1 cellular context compared by ENCODE assay signal in the genomic region with DNA sequence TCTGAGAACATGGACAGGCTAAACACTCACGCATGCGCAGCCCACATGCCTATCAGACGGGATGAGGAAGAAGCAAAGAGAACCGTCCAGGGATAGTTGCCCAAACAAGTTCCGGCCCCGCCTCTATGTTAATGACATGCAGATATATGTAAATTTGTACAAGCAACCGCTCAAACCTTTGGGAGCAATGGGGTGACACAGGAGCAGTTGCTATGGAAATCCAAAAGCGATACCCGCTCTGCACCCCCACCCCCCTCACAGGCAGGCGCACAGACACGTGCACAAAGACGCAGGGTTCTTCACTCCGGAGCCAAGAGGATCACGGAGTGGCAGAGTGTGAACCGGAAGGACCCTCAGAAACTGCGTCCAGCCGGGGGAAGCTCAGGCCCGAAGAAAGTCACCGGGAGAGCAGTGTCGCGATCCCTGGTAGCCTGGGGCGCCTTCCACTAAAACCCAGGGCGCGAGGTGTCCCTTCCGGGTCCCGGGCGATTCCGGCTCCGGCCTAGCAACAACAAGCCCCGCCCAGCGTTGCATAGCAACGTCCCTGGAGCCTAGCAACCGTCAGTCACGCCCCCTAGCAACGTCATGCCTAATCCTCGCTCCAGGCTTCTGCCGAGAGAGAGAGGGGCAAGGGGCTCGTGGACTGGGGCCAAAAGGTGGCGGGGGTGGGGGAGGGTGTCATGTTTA.
TF ChIP-seq lines count a peak whose summit lies in the region.

No MANE protein-coding gene starts in this region.

TF ChIP-seq in GM12878, 131 proteins besides CTCF, POLR2A, EP300 and RAD21 (continued from another document and continues in another):
- TF ChIP-seq ZZZ3 (IDR thresholded peaks at IDR 0.05; ENCODE audit: control insufficient read depth, insufficient read length, low read depth) = no peak
- TF ChIP-seq, protein P1, sequence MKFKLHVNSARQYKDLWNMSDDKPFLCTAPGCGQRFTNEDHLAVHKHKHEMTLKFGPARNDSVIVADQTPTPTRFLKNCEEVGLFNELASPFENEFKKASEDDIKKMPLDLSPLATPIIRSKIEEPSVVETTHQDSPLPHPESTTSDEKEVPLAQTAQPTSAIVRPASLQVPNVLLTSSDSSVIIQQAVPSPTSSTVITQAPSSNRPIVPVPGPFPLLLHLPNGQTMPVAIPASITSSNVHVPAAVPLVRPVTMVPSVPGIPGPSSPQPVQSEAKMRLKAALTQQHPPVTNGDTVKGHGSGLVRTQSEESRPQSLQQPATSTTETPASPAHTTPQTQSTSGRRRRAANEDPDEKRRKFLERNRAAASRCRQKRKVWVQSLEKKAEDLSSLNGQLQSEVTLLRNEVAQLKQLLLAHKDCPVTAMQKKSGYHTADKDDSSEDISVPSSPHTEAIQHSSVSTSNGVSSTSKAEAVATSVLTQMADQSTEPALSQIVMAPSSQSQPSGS (IDR thresholded peaks at IDR 0.05; ENCODE audit: low read length) = no peak
- no peak for TF ChIP-seq CBX5 (IDR thresholded peaks at IDR 0.05; ENCODE audit: low read depth)
- TF ChIP-seq NFYA (IDR thresholded peaks at IDR 0.05; ENCODE audit: borderline replicate concordance, low read depth, low read length) = no peak
- TF ChIP-seq MTA2 (IDR thresholded peaks at IDR 0.05; ENCODE audit: low read depth) = no peak; the same call in 1 of the 2 replicates
- peak; percentile 63 for TF ChIP-seq GATAD2B (conservative IDR thresholded peaks at IDR 0.05; ENCODE audit: low read depth)
- no peak for TF ChIP-seq NR2F1 (conservative IDR thresholded peaks at IDR 0.05)
- no peak for TF ChIP-seq NR2C1 (IDR thresholded peaks at IDR 0.05)
- 0 out of 2 replicates have a peak, but pooled peaks have one; percentile 11 for TF ChIP-seq RAD51 (IDR thresholded peaks at IDR 0.05)
- no peak for TF ChIP-seq MTA3 (IDR thresholded peaks at IDR 0.05; ENCODE audit: borderline replicate concordance, low read length)
- TF ChIP-seq POLR2AphosphoS5 (IDR thresholded peaks at IDR 0.05; ENCODE audit: low read length) = peak; percentile 88
- TF ChIP-seq SP1 (IDR thresholded peaks at IDR 0.05; ENCODE audit: low read depth, low read length) = peak; percentile 43
- TF ChIP-seq BHLHE40 (IDR thresholded peaks at IDR 0.05; ENCODE audit: borderline replicate concordance in 1 of 2, low read depth in 2 of 2, low read length in 1 of 2) = peak; percentile 80 to 90
- TF ChIP-seq IKZF1 (conservative IDR thresholded peaks at IDR 0.05) = 0 out of 2 replicates have a peak, but pooled peaks have one; percentile 62
- peak; percentile 67 for TF ChIP-seq SIN3A (IDR thresholded peaks at IDR 0.05; ENCODE audit: low read depth, low read length)
- TF ChIP-seq STAT1 (conservative IDR thresholded peaks at IDR 0.05) = peak; percentile 62; the same call in 1 of the 2 replicates
- TF ChIP-seq HDAC2 (IDR thresholded peaks at IDR 0.05) = no peak
- no peak for TF ChIP-seq CHD1 (IDR thresholded peaks at IDR 0.05; ENCODE audit: low read depth, low read length)
- no peak for TF ChIP-seq TAF1 (IDR thresholded peaks at IDR 0.05; ENCODE audit: borderline replicate concordance, low read depth, low read length)
- no peak; the same call in none of the 2 replicates for TF ChIP-seq NBN (IDR thresholded peaks at IDR 0.05)
- TF ChIP-seq, protein P2, sequence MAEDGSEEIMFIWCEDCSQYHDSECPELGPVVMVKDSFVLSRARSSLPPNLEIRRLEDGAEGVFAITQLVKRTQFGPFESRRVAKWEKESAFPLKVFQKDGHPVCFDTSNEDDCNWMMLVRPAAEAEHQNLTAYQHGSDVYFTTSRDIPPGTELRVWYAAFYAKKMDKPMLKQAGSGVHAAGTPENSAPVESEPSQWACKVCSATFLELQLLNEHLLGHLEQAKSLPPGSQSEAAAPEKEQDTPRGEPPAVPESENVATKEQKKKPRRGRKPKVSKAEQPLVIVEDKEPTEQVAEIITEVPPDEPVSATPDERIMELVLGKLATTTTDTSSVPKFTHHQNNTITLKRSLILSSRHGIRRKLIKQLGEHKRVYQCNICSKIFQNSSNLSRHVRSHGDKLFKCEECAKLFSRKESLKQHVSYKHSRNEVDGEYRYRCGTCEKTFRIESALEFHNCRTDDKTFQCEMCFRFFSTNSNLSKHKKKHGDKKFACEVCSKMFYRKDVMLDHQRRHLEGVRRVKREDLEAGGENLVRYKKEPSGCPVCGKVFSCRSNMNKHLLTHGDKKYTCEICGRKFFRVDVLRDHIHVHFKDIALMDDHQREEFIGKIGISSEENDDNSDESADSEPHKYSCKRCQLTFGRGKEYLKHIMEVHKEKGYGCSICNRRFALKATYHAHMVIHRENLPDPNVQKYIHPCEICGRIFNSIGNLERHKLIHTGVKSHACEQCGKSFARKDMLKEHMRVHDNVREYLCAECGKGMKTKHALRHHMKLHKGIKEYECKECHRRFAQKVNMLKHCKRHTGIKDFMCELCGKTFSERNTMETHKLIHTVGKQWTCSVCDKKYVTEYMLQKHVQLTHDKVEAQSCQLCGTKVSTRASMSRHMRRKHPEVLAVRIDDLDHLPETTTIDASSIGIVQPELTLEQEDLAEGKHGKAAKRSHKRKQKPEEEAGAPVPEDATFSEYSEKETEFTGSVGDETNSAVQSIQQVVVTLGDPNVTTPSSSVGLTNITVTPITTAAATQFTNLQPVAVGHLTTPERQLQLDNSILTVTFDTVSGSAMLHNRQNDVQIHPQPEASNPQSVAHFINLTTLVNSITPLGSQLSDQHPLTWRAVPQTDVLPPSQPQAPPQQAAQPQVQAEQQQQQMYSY (CRISPR knock-in tag; IDR thresholded peaks at IDR 0.05) = no peak
- TF ChIP-seq IKZF2 (IDR thresholded peaks at IDR 0.05) = peak in 1 of 2 experiments; percentile 7; a peak in 1 of 4 replicates
- TF ChIP-seq, protein P3, sequence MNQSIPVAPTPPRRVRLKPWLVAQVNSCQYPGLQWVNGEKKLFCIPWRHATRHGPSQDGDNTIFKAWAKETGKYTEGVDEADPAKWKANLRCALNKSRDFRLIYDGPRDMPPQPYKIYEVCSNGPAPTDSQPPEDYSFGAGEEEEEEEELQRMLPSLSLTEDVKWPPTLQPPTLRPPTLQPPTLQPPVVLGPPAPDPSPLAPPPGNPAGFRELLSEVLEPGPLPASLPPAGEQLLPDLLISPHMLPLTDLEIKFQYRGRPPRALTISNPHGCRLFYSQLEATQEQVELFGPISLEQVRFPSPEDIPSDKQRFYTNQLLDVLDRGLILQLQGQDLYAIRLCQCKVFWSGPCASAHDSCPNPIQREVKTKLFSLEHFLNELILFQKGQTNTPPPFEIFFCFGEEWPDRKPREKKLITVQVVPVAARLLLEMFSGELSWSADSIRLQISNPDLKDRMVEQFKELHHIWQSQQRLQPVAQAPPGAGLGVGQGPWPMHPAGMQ (IDR thresholded peaks at IDR 0.05; ENCODE audit: borderline replicate concordance) = no peak
- TF ChIP-seq RB1 (IDR thresholded peaks at IDR 0.05; ENCODE audit: borderline replicate concordance) = no peak; the same call in 1 of the 2 replicates
- TF ChIP-seq, protein P4, sequence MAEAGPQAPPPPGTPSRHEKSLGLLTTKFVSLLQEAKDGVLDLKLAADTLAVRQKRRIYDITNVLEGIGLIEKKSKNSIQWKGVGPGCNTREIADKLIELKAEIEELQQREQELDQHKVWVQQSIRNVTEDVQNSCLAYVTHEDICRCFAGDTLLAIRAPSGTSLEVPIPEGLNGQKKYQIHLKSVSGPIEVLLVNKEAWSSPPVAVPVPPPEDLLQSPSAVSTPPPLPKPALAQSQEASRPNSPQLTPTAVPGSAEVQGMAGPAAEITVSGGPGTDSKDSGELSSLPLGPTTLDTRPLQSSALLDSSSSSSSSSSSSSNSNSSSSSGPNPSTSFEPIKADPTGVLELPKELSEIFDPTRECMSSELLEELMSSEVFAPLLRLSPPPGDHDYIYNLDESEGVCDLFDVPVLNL (IDR thresholded peaks at IDR 0.05; ENCODE audit: low read depth, low read length) = no peak
- no peak for TF ChIP-seq KAT2A (conservative IDR thresholded peaks at IDR 0.05; ENCODE audit: control insufficient read depth, low read depth, low read length)
- no peak for TF ChIP-seq CHD4 (IDR thresholded peaks at IDR 0.05)
- no peak for TF ChIP-seq ETV6 (conservative IDR thresholded peaks at IDR 0.05 in 1 of 2, IDR thresholded peaks at IDR 0.05 in 1 of 2; ENCODE audit: borderline replicate concordance in 1 of 2, low read depth in 1 of 2)
- no peak for TF ChIP-seq HDGF (IDR thresholded peaks at IDR 0.05)
- TF ChIP-seq, protein P5, sequence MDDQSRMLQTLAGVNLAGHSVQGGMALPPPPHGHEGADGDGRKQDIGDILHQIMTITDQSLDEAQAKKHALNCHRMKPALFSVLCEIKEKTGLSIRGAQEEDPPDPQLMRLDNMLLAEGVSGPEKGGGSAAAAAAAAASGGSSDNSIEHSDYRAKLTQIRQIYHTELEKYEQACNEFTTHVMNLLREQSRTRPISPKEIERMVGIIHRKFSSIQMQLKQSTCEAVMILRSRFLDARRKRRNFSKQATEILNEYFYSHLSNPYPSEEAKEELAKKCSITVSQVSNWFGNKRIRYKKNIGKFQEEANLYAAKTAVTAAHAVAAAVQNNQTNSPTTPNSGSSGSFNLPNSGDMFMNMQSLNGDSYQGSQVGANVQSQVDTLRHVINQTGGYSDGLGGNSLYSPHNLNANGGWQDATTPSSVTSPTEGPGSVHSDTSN (IDR thresholded peaks at IDR 0.05; ENCODE audit: insufficient replicate concordance, low read depth, low read length) = peak; percentile 95
- peak; percentile 29 for TF ChIP-seq KLF5 (IDR thresholded peaks at IDR 0.05; ENCODE audit: partially characterized antibody)
- no peak for TF ChIP-seq CEBPB (IDR thresholded peaks at IDR 0.05; ENCODE audit: borderline replicate concordance in 1 of 2, low read depth in 2 of 2, low read length in 2 of 2)
- no peak for TF ChIP-seq ZNF217 (IDR thresholded peaks at IDR 0.05)
- no peak for TF ChIP-seq TARDBP (IDR thresholded peaks at IDR 0.05; ENCODE audit: borderline replicate concordance)
- TF ChIP-seq ZSCAN29 (IDR thresholded peaks at IDR 0.05) = no peak
- TF ChIP-seq DPF2 (IDR thresholded peaks at IDR 0.05) = 0 out of 2 replicates have a peak, but pooled peaks have one; percentile 41
- TF ChIP-seq SREBF2 (IDR thresholded peaks at IDR 0.05; ENCODE audit: low read length) = no peak
- no peak for TF ChIP-seq PAX5 (IDR thresholded peaks at IDR 0.05; ENCODE audit: borderline replicate concordance, low read depth, low read length)
- 0 out of 3 replicates have a peak, but pooled peaks of 1 of the 2 experiments have one; percentile 3 for TF ChIP-seq EGR1 (IDR thresholded peaks at IDR 0.05; ENCODE audit: borderline replicate concordance in 1 of 2, low read depth in 2 of 2, low read length in 2 of 2)
- peak; percentile 9; the same call in 1 of the 2 replicates for TF ChIP-seq HCFC1 (IDR thresholded peaks at IDR 0.05; ENCODE audit: low read length)
- TF ChIP-seq NFIC (IDR thresholded peaks at IDR 0.05; ENCODE audit: low read depth, low read length) = no peak
- TF ChIP-seq, protein P6, sequence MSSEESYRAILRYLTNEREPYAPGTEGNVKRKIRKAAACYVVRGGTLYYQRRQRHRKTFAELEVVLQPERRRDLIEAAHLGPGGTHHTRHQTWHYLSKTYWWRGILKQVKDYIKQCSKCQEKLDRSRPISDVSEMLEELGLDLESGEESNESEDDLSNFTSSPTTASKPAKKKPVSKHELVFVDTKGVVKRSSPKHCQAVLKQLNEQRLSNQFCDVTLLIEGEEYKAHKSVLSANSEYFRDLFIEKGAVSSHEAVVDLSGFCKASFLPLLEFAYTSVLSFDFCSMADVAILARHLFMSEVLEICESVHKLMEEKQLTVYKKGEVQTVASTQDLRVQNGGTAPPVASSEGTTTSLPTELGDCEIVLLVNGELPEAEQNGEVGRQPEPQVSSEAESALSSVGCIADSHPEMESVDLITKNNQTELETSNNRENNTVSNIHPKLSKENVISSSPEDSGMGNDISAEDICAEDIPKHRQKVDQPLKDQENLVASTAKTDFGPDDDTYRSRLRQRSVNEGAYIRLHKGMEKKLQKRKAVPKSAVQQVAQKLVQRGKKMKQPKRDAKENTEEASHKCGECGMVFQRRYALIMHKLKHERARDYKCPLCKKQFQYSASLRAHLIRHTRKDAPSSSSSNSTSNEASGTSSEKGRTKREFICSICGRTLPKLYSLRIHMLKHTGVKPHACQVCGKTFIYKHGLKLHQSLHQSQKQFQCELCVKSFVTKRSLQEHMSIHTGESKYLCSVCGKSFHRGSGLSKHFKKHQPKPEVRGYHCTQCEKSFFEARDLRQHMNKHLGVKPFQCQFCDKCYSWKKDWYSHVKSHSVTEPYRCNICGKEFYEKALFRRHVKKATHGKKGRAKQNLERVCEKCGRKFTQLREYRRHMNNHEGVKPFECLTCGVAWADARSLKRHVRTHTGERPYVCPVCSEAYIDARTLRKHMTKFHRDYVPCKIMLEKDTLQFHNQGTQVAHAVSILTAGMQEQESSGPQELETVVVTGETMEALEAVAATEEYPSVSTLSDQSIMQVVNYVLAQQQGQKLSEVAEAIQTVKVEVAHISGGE (CRISPR knock-in tag; IDR thresholded peaks at IDR 0.05) = no peak
- TF ChIP-seq, protein P7, sequence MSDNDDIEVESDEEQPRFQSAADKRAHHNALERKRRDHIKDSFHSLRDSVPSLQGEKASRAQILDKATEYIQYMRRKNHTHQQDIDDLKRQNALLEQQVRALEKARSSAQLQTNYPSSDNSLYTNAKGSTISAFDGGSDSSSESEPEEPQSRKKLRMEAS (IDR thresholded peaks at IDR 0.05; ENCODE audit: low read depth, low read length) = peak; percentile 71
- TF ChIP-seq, protein P8, sequence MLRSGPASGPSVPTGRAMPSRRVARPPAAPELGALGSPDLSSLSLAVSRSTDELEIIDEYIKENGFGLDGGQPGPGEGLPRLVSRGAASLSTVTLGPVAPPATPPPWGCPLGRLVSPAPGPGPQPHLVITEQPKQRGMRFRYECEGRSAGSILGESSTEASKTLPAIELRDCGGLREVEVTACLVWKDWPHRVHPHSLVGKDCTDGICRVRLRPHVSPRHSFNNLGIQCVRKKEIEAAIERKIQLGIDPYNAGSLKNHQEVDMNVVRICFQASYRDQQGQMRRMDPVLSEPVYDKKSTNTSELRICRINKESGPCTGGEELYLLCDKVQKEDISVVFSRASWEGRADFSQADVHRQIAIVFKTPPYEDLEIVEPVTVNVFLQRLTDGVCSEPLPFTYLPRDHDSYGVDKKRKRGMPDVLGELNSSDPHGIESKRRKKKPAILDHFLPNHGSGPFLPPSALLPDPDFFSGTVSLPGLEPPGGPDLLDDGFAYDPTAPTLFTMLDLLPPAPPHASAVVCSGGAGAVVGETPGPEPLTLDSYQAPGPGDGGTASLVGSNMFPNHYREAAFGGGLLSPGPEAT (IDR thresholded peaks at IDR 0.05; ENCODE audit: low read depth) = peak; percentile 35; the same call in 1 of the 2 replicates
